ENCODE assay signal across 35 cellular contexts in genomic region chr2:5230443-5230842, GRCh38.
"Had no signal": no experiment of that assay in that cellular context is flagged by ENCODE, and none has a peak within 500 bp of the region (broad histone marks: within the 10 kb centered on the region; RNA-seq: fewer than 3 reads in every experiment).

No MANE protein-coding gene starts in this region.

- H3K27me3 Mint-ChIP-seq: activated B cell treated with CpG ODN at 0.5 μM for 24 hours; activated CD4-positive, alpha-beta memory T cell treated with anti-CD3 and anti-CD28 coated beads, Interleukin-2, amount 10 ng/mL, durations not matched to agents 7 days and 5 days; activated CD4-positive, alpha-beta T cell treated with anti-CD3 and anti-CD28 coated beads, Interleukin-2, amount 10 ng/mL, durations not matched to agents 24 days and 14 days; activated CD8-positive, alpha-beta memory T cell treated with anti-CD3 and anti-CD28 coated beads, Interleukin-2, amount 10 ng/mL, durations not matched to agents 7 days and 5 days; activated naive CD4-positive, alpha-beta T cell treated with anti-CD3 and anti-CD28 coated beads, Interleukin-2, amount 10 ng/mL, durations not matched to agents 7 days and 5 days; activated naive CD4-positive, alpha-beta T cell treated with anti-CD3 and anti-CD28 coated beads, Interleukin-2, amount 50 U/mL, for 24 hours; activated naive CD8-positive, alpha-beta T cell; activated naive CD8-positive, alpha-beta T cell treated with anti-CD3 and anti-CD28 coated beads, Interleukin-2, amount 10 ng/mL, durations not matched to agents 7 days and 5 days; activated naive CD8-positive, alpha-beta T cell treated with anti-CD3 and anti-CD28 coated beads, Interleukin-2, amount 50 U/mL, for 24 hours; activated T-cell treated with anti-CD3 and anti-CD28 coated beads, Interleukin-2, amount 50 U/mL, for 24 hours; brain had no signal

- ATAC-seq: activated CD8-positive, alpha-beta memory T cell treated with anti-CD3 and anti-CD28 coated beads, Interleukin-2, amount 10 ng/mL, durations not matched to agents 7 days and 5 days; activated CD8-positive, alpha-beta T cell treated with anti-CD3 and anti-CD28 coated beads, Interleukin-2, amount 10 ng/mL, durations not matched to agents 7 days and 5 days; activated naive CD8-positive, alpha-beta T cell treated with anti-CD3 and anti-CD28 coated beads, Interleukin-2, amount 50 U/mL, for 24 hours had no signal

- H3K4me3 ChIP-seq: ascending aorta, cardiac muscle cell had no signal

- H3K4me3 Mint-ChIP-seq: activated B cell treated with CpG ODN at 0.5 μM for 24 hours; activated CD4-positive, alpha-beta memory T cell treated with anti-CD3 and anti-CD28 coated beads, Interleukin-2, amount 10 ng/mL, durations not matched to agents 7 days and 5 days; activated CD4-positive, alpha-beta T cell treated with anti-CD3 and anti-CD28 coated beads, Interleukin-2, amount 10 ng/mL, durations not matched to agents 24 days and 14 days; activated CD8-positive, alpha-beta memory T cell treated with anti-CD3 and anti-CD28 coated beads, Interleukin-2, amount 10 ng/mL, durations not matched to agents 7 days and 5 days; activated CD8-positive, alpha-beta T cell treated with anti-CD3 and anti-CD28 coated beads, Interleukin-2, amount 10 ng/mL, durations not matched to agents 7 days and 5 days; activated naive CD4-positive, alpha-beta T cell treated with anti-CD3 and anti-CD28 coated beads, Interleukin-2, amount 10 ng/mL, durations not matched to agents 7 days and 5 days; activated naive CD4-positive, alpha-beta T cell treated with anti-CD3 and anti-CD28 coated beads, Interleukin-2, amount 50 U/mL, for 24 hours; activated naive CD8-positive, alpha-beta T cell; activated naive CD8-positive, alpha-beta T cell treated with anti-CD3 and anti-CD28 coated beads, Interleukin-2, amount 10 ng/mL, durations not matched to agents 7 days and 5 days; activated naive CD8-positive, alpha-beta T cell treated with anti-CD3 and anti-CD28 coated beads, Interleukin-2, amount 50 U/mL, for 24 hours; activated T-cell treated with anti-CD3 and anti-CD28 coated beads, Interleukin-2, amount 50 U/mL, for 24 hours; brain; T-helper 1 cell treated with Interleukin-12 subunit alpha and Interleukin-12 subunit beta and Interleukin-4 antibody, amounts not matched to agents 30 μg/mL and 1 μg/mL, for 36 hours; T-helper 2 cell treated with Interferon-gamma antibody and Interleukin-4, amounts not matched to agents 5 μg/mL and 100 μg/mL, for 36 hours had no signal

- H3K36me3 Mint-ChIP-seq: activated CD8-positive, alpha-beta memory T cell treated with anti-CD3 and anti-CD28 coated beads, Interleukin-2, amount 10 ng/mL, durations not matched to agents 7 days and 5 days; activated naive CD4-positive, alpha-beta T cell treated with anti-CD3 and anti-CD28 coated beads, Interleukin-2, amount 10 ng/mL, durations not matched to agents 7 days and 5 days; activated naive CD4-positive, alpha-beta T cell treated with anti-CD3 and anti-CD28 coated beads, Interleukin-2, amount 50 U/mL, for 24 hours; activated naive CD8-positive, alpha-beta T cell; activated naive CD8-positive, alpha-beta T cell treated with anti-CD3 and anti-CD28 coated beads, Interleukin-2, amount 10 ng/mL, durations not matched to agents 7 days and 5 days; brain had no signal

- FAIRE-seq: bronchial epithelial cell, TTC549 had no signal

- H3K27ac ChIP-seq: ascending aorta, cardiac muscle cell, VCaP had no signal

- H3K9me3 ChIP-seq: ascending aorta had no signal

- H3K27ac Mint-ChIP-seq: activated B cell treated with CpG ODN at 0.5 μM for 24 hours; activated CD4-positive, alpha-beta memory T cell treated with anti-CD3 and anti-CD28 coated beads, Interleukin-2, amount 10 ng/mL, durations not matched to agents 7 days and 5 days; activated CD4-positive, alpha-beta T cell treated with anti-CD3 and anti-CD28 coated beads, Interleukin-2, amount 10 ng/mL, durations not matched to agents 24 days and 14 days; activated CD8-positive, alpha-beta memory T cell treated with anti-CD3 and anti-CD28 coated beads, Interleukin-2, amount 10 ng/mL, durations not matched to agents 7 days and 5 days; activated CD8-positive, alpha-beta T cell treated with anti-CD3 and anti-CD28 coated beads, Interleukin-2, amount 10 ng/mL, durations not matched to agents 7 days and 5 days; activated naive CD4-positive, alpha-beta T cell treated with anti-CD3 and anti-CD28 coated beads, Interleukin-2, amount 10 ng/mL, durations not matched to agents 7 days and 5 days; activated naive CD4-positive, alpha-beta T cell treated with anti-CD3 and anti-CD28 coated beads, Interleukin-2, amount 50 U/mL, for 24 hours; activated naive CD8-positive, alpha-beta T cell; activated naive CD8-positive, alpha-beta T cell treated with anti-CD3 and anti-CD28 coated beads, Interleukin-2, amount 10 ng/mL, durations not matched to agents 7 days and 5 days; activated naive CD8-positive, alpha-beta T cell treated with anti-CD3 and anti-CD28 coated beads, Interleukin-2, amount 50 U/mL, for 24 hours; activated T-cell treated with anti-CD3 and anti-CD28 coated beads, Interleukin-2, amount 50 U/mL, for 24 hours; activated T-helper 2 cell treated with anti-CD3 and anti-CD28 coated beads, Interferon-gamma antibody, Interleukin-2, Interleukin-4, amounts not matched to agents 10 μg/mL and 5 μg/mL and 100 μg/mL, durations not matched to agents 14 hours and 24 hours and 36 hours; T-helper 1 cell treated with Interleukin-12 subunit alpha and Interleukin-12 subunit beta and Interleukin-4 antibody, amounts not matched to agents 30 μg/mL and 1 μg/mL, for 36 hours; T-helper 2 cell treated with Interferon-gamma antibody and Interleukin-4, amounts not matched to agents 5 μg/mL and 100 μg/mL, for 36 hours had no signal

- H3K9me3 Mint-ChIP-seq: activated B cell treated with CpG ODN at 0.5 μM for 24 hours; activated CD4-positive, alpha-beta T cell treated with anti-CD3 and anti-CD28 coated beads, Interleukin-2, amount 10 ng/mL, durations not matched to agents 24 days and 14 days; activated naive CD4-positive, alpha-beta T cell treated with anti-CD3 and anti-CD28 coated beads, Interleukin-2, amount 50 U/mL, for 24 hours; activated naive CD8-positive, alpha-beta T cell treated with anti-CD3 and anti-CD28 coated beads, Interleukin-2, amount 10 ng/mL, durations not matched to agents 7 days and 5 days had no signal

- DNase-seq: activated B cell treated with CpG ODN at 0.5 μM for 24 hours; activated CD4-positive, alpha-beta memory T cell treated with anti-CD3 and anti-CD28 coated beads, Interleukin-2, amount 10 ng/mL, durations not matched to agents 7 days and 5 days; activated CD4-positive, alpha-beta T cell treated with anti-CD3 and anti-CD28 coated beads for 4 hours; activated CD4-positive, alpha-beta T cell treated with anti-CD3 and anti-CD28 coated beads, Interleukin-2, amount 10 ng/mL, durations not matched to agents 24 days and 14 days; activated CD4-positive, alpha-beta T cell treated with anti-CD3 and anti-CD28 coated beads, Interleukin-2, amount 50 U/mL, for 48 hours; activated CD4-positive, CD25-positive, alpha-beta regulatory T cell treated with anti-CD3 and anti-CD28 coated beads, Interleukin-2, amount 50 U/mL, for 72 hours; activated CD8-positive, alpha-beta memory T cell treated with anti-CD3 and anti-CD28 coated beads for 24 hours; activated CD8-positive, alpha-beta memory T cell treated with anti-CD3 and anti-CD28 coated beads, Interleukin-2, amount 10 ng/mL, durations not matched to agents 7 days and 5 days; activated CD8-positive, alpha-beta memory T cell treated with anti-CD3 and anti-CD28 coated beads, Interleukin-2, amount 50 U/mL, for 48 hours; activated CD8-positive, alpha-beta T cell treated with anti-CD3 and anti-CD28 coated beads, Interleukin-2, amount 10 ng/mL, durations not matched to agents 7 days and 5 days; activated effector memory CD4-positive, alpha-beta T cell treated with Interleukin-2 at 50 U/mL for 16 hours; activated gamma-delta T cell; activated naive CD4-positive, alpha-beta T cell treated with anti-CD3 and anti-CD28 coated beads, Interleukin-2, amount 10 ng/mL, durations not matched to agents 7 days and 5 days; activated naive CD4-positive, alpha-beta T cell treated with Interleukin-2 at 50 U/mL for 16 hours; activated naive CD8-positive, alpha-beta T cell treated with anti-CD3 and anti-CD28 coated beads, Interleukin-2, amount 10 ng/mL, durations not matched to agents 7 days and 5 days; activated naive CD8-positive, alpha-beta T cell treated with anti-CD3 and anti-CD28 coated beads, Interleukin-2, amount 50 U/mL, for 24 hours; activated T-cell treated with anti-CD3 and anti-CD28 coated beads, Interleukin-2, amount 50 U/mL, for 24 hours; activated T-cell treated with anti-CD3 and anti-CD28 coated beads, Interleukin-2, amount 50 U/mL, for 48 hours; amygdala; anterior cingulate cortex; central memory CD4-positive, alpha-beta T cell; T-helper 1 cell; T-helper 2 cell; T-helper 9 cell had no signal

- H3K36me3 ChIP-seq: ascending aorta, cardiac muscle cell had no signal

- H3K27me3 ChIP-seq: ascending aorta, cardiac muscle cell had no signal

- H3K4me1 Mint-ChIP-seq: activated B cell treated with CpG ODN at 0.5 μM for 24 hours; activated CD4-positive, alpha-beta memory T cell treated with anti-CD3 and anti-CD28 coated beads, Interleukin-2, amount 10 ng/mL, durations not matched to agents 7 days and 5 days; activated CD4-positive, alpha-beta T cell treated with anti-CD3 and anti-CD28 coated beads, Interleukin-2, amount 10 ng/mL, durations not matched to agents 24 days and 14 days; activated CD8-positive, alpha-beta memory T cell treated with anti-CD3 and anti-CD28 coated beads, Interleukin-2, amount 10 ng/mL, durations not matched to agents 7 days and 5 days; activated naive CD4-positive, alpha-beta T cell treated with anti-CD3 and anti-CD28 coated beads, Interleukin-2, amount 10 ng/mL, durations not matched to agents 7 days and 5 days; activated naive CD4-positive, alpha-beta T cell treated with anti-CD3 and anti-CD28 coated beads, Interleukin-2, amount 50 U/mL, for 24 hours; activated naive CD8-positive, alpha-beta T cell treated with anti-CD3 and anti-CD28 coated beads, Interleukin-2, amount 10 ng/mL, durations not matched to agents 7 days and 5 days; activated naive CD8-positive, alpha-beta T cell treated with anti-CD3 and anti-CD28 coated beads, Interleukin-2, amount 50 U/mL, for 24 hours had no signal

- H3K4me1 ChIP-seq: ascending aorta had no signal
